ENCODE assay signal across 1 cellular context in genomic region chr6:35307138-35307537, GRCh38.
A peak's percentile ranks its signal among the peaks of the same experiment; 100 is the strongest.
TF ChIP-seq lines count a peak whose summit lies in the region.
"Not testable (repeated sequence)": the region's sequence is repeated elsewhere in the genome, so short reads cannot be mapped to it uniquely, and the experiment has no call there.

No MANE protein-coding gene starts in this region.

TF ChIP-seq in K562, 482 proteins besides CTCF, POLR2A, EP300 and RAD21:
- TF ChIP-seq L3MBTL2 (IDR thresholded peaks at IDR 0.05) (peak; percentile 41; the same call in 1 of the 2 replicates), CREM (IDR thresholded peaks at IDR 0.05; ENCODE audit: low read depth) (0 out of 2 replicates have a peak, but pooled peaks have one; percentile 37), JUND (IDR thresholded peaks at IDR 0.05; ENCODE audit: borderline replicate concordance, low read depth, low read length) (peak; percentile 17; the same call in 1 of the 2 replicates), MITF (IDR thresholded peaks at IDR 0.05) (peak; percentile 53; the same call in 1 of the 2 replicates), CXXC5 (CRISPR knock-in tag; IDR thresholded peaks at IDR 0.05) (peak; percentile 88), BHLHE40 (IDR thresholded peaks at IDR 0.05; ENCODE audit: low read length) (peak; percentile 89), ARID1B (IDR thresholded peaks at IDR 0.05) (peak; percentile 50), HDAC1 (IDR thresholded peaks at IDR 0.05) (0 out of 4 replicates have a peak, but pooled peaks of 1 of the 2 experiments have one; percentile 18), TFAP4 (CRISPR knock-in tag; IDR thresholded peaks at IDR 0.05; ENCODE audit: borderline replicate concordance) (0 out of 2 replicates have a peak, but pooled peaks have one; percentile 32), KDM1A (IDR thresholded peaks at IDR 0.05) (peak in 1 of 2 experiments; percentile 38; a peak in 1 of 4 replicates), ZBTB2 (IDR thresholded peaks at IDR 0.05) (0 out of 2 replicates have a peak, but pooled peaks have one; percentile 15), USF2 (CRISPR knock-in tag; IDR thresholded peaks at IDR 0.05) (peak; percentile 70), RAD51 (IDR thresholded peaks at IDR 0.05; ENCODE audit: borderline replicate concordance, low read depth) (peak; percentile 61; the same call in 1 of the 2 replicates), TOE1 (IDR thresholded peaks at IDR 0.05; ENCODE audit: borderline replicate concordance) (peak; percentile 70; the same call in 1 of the 2 replicates), CEBPB (tag; IDR thresholded peaks at IDR 0.05) (peak; percentile 77; the same call in 1 of the 2 replicates), MGA (IDR thresholded peaks at IDR 0.05) (peak; percentile 24; the same call in 1 of the 2 replicates), NFIC (IDR thresholded peaks at IDR 0.05) (peak; percentile 54), CTBP1 (IDR thresholded peaks at IDR 0.05; ENCODE audit: borderline replicate concordance) (peak; percentile 36; the same call in 1 of the 2 replicates), E2F6 (IDR thresholded peaks at IDR 0.05; ENCODE audit: borderline replicate concordance in 1 of 2, extremely low read depth in 1 of 2, insufficient read depth in 1 of 2, insufficient read length in 1 of 2, low read depth in 1 of 2, low read length in 1 of 2, poor library complexity in 1 of 2, severe bottlenecking in 1 of 2) (peak in 1 of 2 experiments; percentile 34), SRF (CRISPR knock-in tag; IDR thresholded peaks at IDR 0.05) (0 out of 4 replicates have a peak, but pooled peaks of 1 of the 2 experiments have one; percentile 18), USF1 (CRISPR knock-in tag; IDR thresholded peaks at IDR 0.05) (peak; percentile 74), ATF3 (IDR thresholded peaks at IDR 0.05) (0 out of 2 replicates have a peak, but pooled peaks have one; percentile 11), TRIM24 (IDR thresholded peaks at IDR 0.05) (peak; percentile 29 to 57; a peak in 2 of 4 replicates), NRF1 (conservative IDR thresholded peaks at IDR 0.05 in 1 of 2, IDR thresholded peaks at IDR 0.05 in 1 of 2) (peak; percentile 46 to 51; a peak in 3 of 4 replicates), MTA3 (IDR thresholded peaks at IDR 0.05; ENCODE audit: borderline replicate concordance) (0 out of 2 replicates have a peak, but pooled peaks have one; percentile 31), DPF2 (IDR thresholded peaks at IDR 0.05) (peak; percentile 52), KDM2B (CRISPR knock-in tag; IDR thresholded peaks at IDR 0.05) (0 out of 2 replicates have a peak, but pooled peaks have one; percentile 54), SMAD4 (CRISPR knock-in tag; conservative IDR thresholded peaks at IDR 0.05) (0 out of 2 replicates have a peak, but pooled peaks have one; percentile 33), CBFA2T3 (IDR thresholded peaks at IDR 0.05) (peak; percentile 42; the same call in 1 of the 2 replicates), SMARCA4 (IDR thresholded peaks at IDR 0.05) (peak; percentile 55)
- TF ChIP-seq JUND (tag; IDR thresholded peaks at IDR 0.05; ENCODE audit: borderline replicate concordance, low read depth, low read length); TOE1 (CRISPR knock-in tag; IDR thresholded peaks at IDR 0.05; ENCODE audit: borderline replicate concordance, low read depth); ATF3 (CRISPR knock-in tag; conservative IDR thresholded peaks at IDR 0.05): not testable (repeated sequence)
